24 cellular contexts compared by ENCODE assay signal in the genomic region with DNA sequence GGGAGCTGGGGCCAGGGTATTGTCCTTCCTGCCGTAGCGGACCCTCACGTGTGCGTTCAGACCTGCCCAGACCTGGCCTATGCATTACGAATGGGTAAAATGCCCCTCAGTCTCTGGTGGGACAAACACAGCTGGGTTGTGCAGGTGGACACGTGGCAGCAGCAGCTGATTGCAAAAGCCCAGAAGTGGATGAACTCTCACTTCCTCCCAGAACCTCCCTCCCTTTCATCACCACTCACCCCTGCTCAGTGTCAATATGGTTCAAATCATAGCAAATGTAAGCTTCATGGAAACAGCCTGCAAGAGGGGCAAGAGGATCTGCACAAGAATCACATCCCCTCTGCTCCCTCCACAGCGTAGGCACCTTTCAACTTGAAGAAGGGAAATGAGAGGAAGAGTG.
"Had no signal": no experiment of that assay in that cellular context is flagged by ENCODE, and none has a peak within 500 bp of the region (broad histone marks: within the 10 kb centered on the region; RNA-seq: fewer than 3 reads in every experiment).

No MANE protein-coding gene starts in this region.

- DNase-seq: effector CD4-positive, alpha-beta T cell; endodermal cell; erythroblast; foreskin melanocyte; head of caudate nucleus; hippocampal formation; left colon; left ventricle myocardium superior; mesenchymal stem cell; midbrain; nucleus accumbens; ovary; right cardiac atrium; stimulated activated CD4-positive, alpha-beta T cell treated with anti-CD3 and anti-CD28 coated beads, Interleukin-4, amount 100 ng/mL, for 1 hour; stimulated activated CD8-positive, alpha-beta memory T cell treated with anti-CD3 and anti-CD28 coated beads, Interleukin-4, amount 100 ng/mL, for 48 hours; stimulated activated naive CD8-positive, alpha-beta T cell treated with anti-CD3 and anti-CD28 coated beads, Interleukin-15, Interleukin-2, amounts not matched to agents 100 U/mL and 50 U/mL, for 24 hours; thyroid gland; upper lobe of left lung had no signal

- H3K36me3 Mint-ChIP-seq: natural killer cell treated with Interleukin-12 subunit alpha and Interleukin-12 subunit beta and Interleukin-15 and Interleukin-18, amount 100 ng/mL, for 72 hours; neural progenitor cell; stimulated activated effector memory CD8-positive, alpha-beta T cell treated with anti-CD3 and anti-CD28 coated beads, Interleukin-12 subunit alpha, Interleukin-12 subunit beta, amount 100 ng/mL, for 72 hours had no signal

- H3K9me3 Mint-ChIP-seq: endodermal cell; natural killer cell treated with Interleukin-12 subunit alpha and Interleukin-12 subunit beta and Interleukin-15 and Interleukin-18, amount 100 ng/mL, for 72 hours; neural progenitor cell had no signal

- H3K27me3 Mint-ChIP-seq: natural killer cell treated with Interleukin-12 subunit alpha and Interleukin-12 subunit beta and Interleukin-15 and Interleukin-18, amount 100 ng/mL, for 72 hours had no signal

- ATAC-seq: left colon; left ventricle myocardium superior; right cardiac atrium; stimulated activated effector memory CD8-positive, alpha-beta T cell treated with anti-CD3 and anti-CD28 coated beads, Interleukin-12 subunit alpha, Interleukin-12 subunit beta, amount 100 ng/mL, for 72 hours; stimulated activated naive CD8-positive, alpha-beta T cell treated with anti-CD3 and anti-CD28 coated beads, Interleukin-15, Interleukin-2, amounts not matched to agents 100 U/mL and 50 U/mL, for 24 hours had no signal

- FAIRE-seq: endothelial cell of umbilical vein had no signal

- H3K4me1 Mint-ChIP-seq: endodermal cell; neural progenitor cell; stimulated activated effector memory CD8-positive, alpha-beta T cell treated with anti-CD3 and anti-CD28 coated beads, Interleukin-12 subunit alpha, Interleukin-12 subunit beta, amount 100 ng/mL, for 72 hours had no signal

- H3K4me3 Mint-ChIP-seq: endodermal cell; natural killer cell treated with Interleukin-12 subunit alpha and Interleukin-12 subunit beta and Interleukin-15 and Interleukin-18, amount 100 ng/mL, for 72 hours; neural progenitor cell; stimulated activated effector memory CD8-positive, alpha-beta T cell treated with anti-CD3 and anti-CD28 coated beads, Interleukin-12 subunit alpha, Interleukin-12 subunit beta, amount 100 ng/mL, for 72 hours had no signal

- H3K27ac Mint-ChIP-seq: endodermal cell; natural killer cell treated with Interleukin-12 subunit alpha and Interleukin-12 subunit beta and Interleukin-15 and Interleukin-18, amount 100 ng/mL, for 72 hours; neural progenitor cell; stimulated activated effector memory CD8-positive, alpha-beta T cell treated with anti-CD3 and anti-CD28 coated beads, Interleukin-12 subunit alpha, Interleukin-12 subunit beta, amount 100 ng/mL, for 72 hours had no signal

- H3K27ac ChIP-seq: neural progenitor cell, ovary, suprapubic skin, thyroid gland, upper lobe of left lung, vagina had no signal
